ENCODE assay signal across 10 cellular contexts in the genomic region with DNA sequence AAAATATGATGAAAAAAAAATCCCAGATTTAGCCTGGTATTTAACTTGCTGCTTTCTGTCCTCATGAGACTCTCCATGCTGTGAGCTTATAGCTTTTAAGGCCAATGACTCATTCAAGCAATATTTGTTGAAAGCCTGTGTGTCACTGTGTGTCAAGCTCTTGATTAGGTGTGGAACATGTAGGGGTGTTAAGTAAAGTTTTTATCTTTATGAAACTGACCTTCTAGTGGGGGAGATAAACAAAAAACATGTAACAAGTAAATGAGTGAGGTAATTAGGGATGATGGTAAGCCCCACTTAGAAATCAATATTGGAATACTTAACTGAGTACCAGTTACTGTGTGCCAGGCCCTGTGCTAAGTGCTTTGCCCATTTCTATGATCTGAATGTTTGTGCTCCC. TPM values are rescaled to one million over a fixed set of nuclear protein-coding genes. Genes with fewer than 3 reads are reported as not detected.
DNase-seq lines count a peak whose midpoint lies in the region; ATAC-seq and TF ChIP-seq lines count a peak whose summit lies in the region.
"Had no signal": no experiment of that assay in that cellular context is flagged by ENCODE, and none has a peak within 500 bp of the region (broad histone marks: within the 10 kb centered on the region; RNA-seq: fewer than 3 reads in every experiment).

No MANE protein-coding gene starts in this region.

- H3K9me3 Mint-ChIP-seq in CD4-positive, alpha-beta memory T cell, result no peaks in the 10 kb centered on the region
- H3K9me3 Mint-ChIP-seq: activated naive CD4-positive, alpha-beta T cell treated with anti-CD3 and anti-CD28 coated beads, Interleukin-2, amount 50 U/mL, for 72 hours had no signal

- ATAC-seq in body of pancreas (peak; percentile 53), GM19351 (IDR thresholded peaks at IDR 0.05; ENCODE audit: unreplicated experiment) (no peak)
- ATAC-seq: activated naive CD4-positive, alpha-beta T cell treated with anti-CD3 and anti-CD28 coated beads, Interleukin-2, amount 50 U/mL, for 72 hours; gastroesophageal sphincter had no signal

- DNase-seq in AG20443 (ENCODE audit: low spot score) (peak; percentile 46), HT1080 (ENCODE audit: low read depth) (peak; percentile 82), body of pancreas (no peak), kidney tubule cell (ENCODE audit: low spot score) (peak; percentile 85), NCI-H1694 (lab: John Stamatoyannopoulos, UW) (no peak), NCI-H128 (lab: John Stamatoyannopoulos, UW; ENCODE audit: unreplicated experiment) (no peak)
- no peak for DNase-seq in CD4-positive, alpha-beta memory T cell

- H3K36me3 ChIP-seq in body of pancreas (replicated peaks in 1 of 2; ENCODE audit: insufficient read depth in 1 of 2, low read depth in 2 of 2), result no peaks in the 10 kb centered on the region
- H3K36me3 ChIP-seq in CD4-positive, alpha-beta memory T cell (ENCODE audit: insufficient read depth, low read length), result no peaks in the 10 kb centered on the region
- H3K36me3 ChIP-seq: gastroesophageal sphincter had no signal

- POLR2A ChIA-PET in CD4-positive, alpha-beta memory T cell (lab: Charles Lee; ENCODE audit: partially characterized antibody), result no interaction called here

- TF ChIP-seq CTCF in body of pancreas (IDR thresholded peaks at IDR 0.05), result no peak

- peaks cover 0 to 3% of the 10 kb centered on the region in 2 donors for H3K27me3 Mint-ChIP-seq in CD4-positive, alpha-beta memory T cell

- no peak overlapping the region for H3K27ac Mint-ChIP-seq in CD4-positive, alpha-beta memory T cell
- H3K27ac Mint-ChIP-seq: activated naive CD4-positive, alpha-beta T cell treated with anti-CD3 and anti-CD28 coated beads, Interleukin-2, amount 50 U/mL, for 72 hours had no signal

- H3K27me3 ChIP-seq in body of pancreas, result no peaks in the 10 kb centered on the region
- no peaks in the 10 kb centered on the region for H3K27me3 ChIP-seq in CD4-positive, alpha-beta memory T cell (ENCODE audit: insufficient read depth, low read length)
- H3K27me3 ChIP-seq: gastroesophageal sphincter had no signal

- no peaks in the 10 kb centered on the region for H3K36me3 Mint-ChIP-seq in CD4-positive, alpha-beta memory T cell
- H3K36me3 Mint-ChIP-seq: activated naive CD4-positive, alpha-beta T cell treated with anti-CD3 and anti-CD28 coated beads, Interleukin-2, amount 50 U/mL, for 72 hours had no signal

- no peaks in the 10 kb centered on the region for H3K4me1 ChIP-seq in body of pancreas
- H3K4me1 ChIP-seq in CD4-positive, alpha-beta memory T cell (ENCODE audit: insufficient read depth, low read length), result no peaks in the 10 kb centered on the region
- H3K4me1 ChIP-seq: gastroesophageal sphincter had no signal

- intact Hi-C loops in body of pancreas (cut with DNase I), result no loop called here
- intact Hi-C loops in CD4-positive, alpha-beta memory T cell (cut with micrococcal nuclease), result no loop called here

- CTCF ChIA-PET in CD4-positive, alpha-beta memory T cell (lab: Charles Lee; ENCODE audit: partially characterized antibody), result no interaction called here

- no peaks in the 10 kb centered on the region for H3K4me1 Mint-ChIP-seq in CD4-positive, alpha-beta memory T cell

- no peak overlapping the region for H3K4me3 ChIP-seq in body of pancreas
- no peak overlapping the region for H3K4me3 ChIP-seq in CD4-positive, alpha-beta memory T cell (ENCODE audit: low read length in 2 of 2)
- H3K4me3 ChIP-seq: gastroesophageal sphincter had no signal

- H3K4me3 Mint-ChIP-seq in CD4-positive, alpha-beta memory T cell, result no peak overlapping the region

- no peaks in the 10 kb centered on the region for H3K9me3 ChIP-seq in body of pancreas
- no peaks in the 10 kb centered on the region for H3K9me3 ChIP-seq in CD4-positive, alpha-beta memory T cell (ENCODE audit: control insufficient read depth in 1 of 2, low read length in 2 of 2)
- H3K9me3 ChIP-seq: gastroesophageal sphincter had no signal

- no peak overlapping the region for H3K27ac ChIP-seq in body of pancreas
- H3K27ac ChIP-seq in CD4-positive, alpha-beta memory T cell (ENCODE audit: low read depth, low read length), result no peak overlapping the region
- H3K27ac ChIP-seq: gastroesophageal sphincter had no signal

- no peak for TF ChIP-seq POLR2A in body of pancreas (IDR thresholded peaks at IDR 0.05)

RNA-seq across cellular contexts. Expression of a gene that starts 44.8 kb away (rescaled TPM):
- 0.19 TPM in 1 of 2 replicates, not detected in the other for total RNA-seq in HT1080 (2014; rRNA removed; shearing (Covaris generic))
- polyA plus RNA-seq in HT1080 (2015; cell fraction: cytosol; rRNA removed), result 5.3 and 5.4 TPM in 2 replicates
- polyA plus RNA-seq in HT1080 (2015; cell fraction: nucleus; rRNA removed), result 6.9 and 8.5 TPM in 2 replicates
- total RNA-seq in body of pancreas, result not detected
- total RNA-seq in CD4-positive, alpha-beta memory T cell, result not detected
- polyA plus RNA-seq in CD4-positive, alpha-beta memory T cell, result not detected
- total RNA-seq: activated naive CD4-positive, alpha-beta T cell treated with anti-CD3 and anti-CD28 coated beads, Interleukin-2, amount 50 U/mL, for 72 hours; gastroesophageal sphincter had no signal

Comparison
In these comparisons a context has a peak if more than half of its experiments do, and no peak if none do; other contexts are left out.
1. DNase-seq: peak in AG20443 (single experiment), HT1080 (single experiment) and kidney tubule cell (single experiment); none in body of pancreas (0 of 4), NCI-H1694 (single experiment), CD4-positive, alpha-beta memory T cell (0 of 5) and NCI-H128 (single experiment).